In genomic region chr17:79737922-79738578, GRCh38 we compare ENCODE assay signal across 26 cellular contexts. TPM values are rescaled to one million over a fixed set of nuclear protein-coding genes. Genes with fewer than 3 reads are reported as not detected.
DNase-seq lines count a peak whose midpoint lies in the region; ATAC-seq, FAIRE-seq and TF ChIP-seq lines count a peak whose summit lies in the region.
"Had no signal": no experiment of that assay in that cellular context is flagged by ENCODE, and none has a peak within 500 bp of the region (broad histone marks: within the 10 kb centered on the region; RNA-seq: fewer than 3 reads in every experiment).

No MANE protein-coding gene starts in this region.

- POLR2A ChIA-PET in PC-9 (lab: Charles Lee; ENCODE audit: unreplicated experiment) = no interaction called here

- no peak overlapping the region for H3K23ac ChIP-seq in neuronal stem cell (ENCODE audit: low read depth, low read length, poor library complexity)

- no peak overlapping the region for H3K9ac ChIP-seq in neuronal stem cell (ENCODE audit: low read depth, low read length, poor library complexity)

- no peaks in the 10 kb centered on the region for H4K20me1 ChIP-seq in PC-9 (ENCODE audit: insufficient read depth)

- H3K4me1 ChIP-seq in PC-9 (replicated peaks; ENCODE audit: insufficient read depth) (peaks cover 34% of the 10 kb centered on the region), neuronal stem cell (ENCODE audit: control insufficient read depth in 2 of 2, insufficient read depth in 1 of 2, low read depth in 1 of 2, low read length in 2 of 2) (peaks cover 9 to 35% of the 10 kb centered on the region in 2 donors)

- peak overlapping the region; percentile 72 for H3K4me2 ChIP-seq in PC-9
- H3K4me2 ChIP-seq in neuronal stem cell (ENCODE audit: insufficient read depth, low read length, poor library complexity, severe bottlenecking) = no peak overlapping the region

- H3K79me2 ChIP-seq in PC-9 (ENCODE audit: low read depth) = no peaks in the 10 kb centered on the region

- H3K27ac ChIP-seq in PC-9 (no peak overlapping the region), neuronal stem cell (replicated peaks; ENCODE audit: low read length) (no peak overlapping the region)

- DNase-seq in Calu3 = no peak
- no peak for DNase-seq in PC-9
- no peak for DNase-seq in neuronal stem cell (ENCODE audit: low spot score)
- no peak for DNase-seq in urothelium cell line (ENCODE audit: low spot score)
- no peak for DNase-seq in RPMI8226
- no peak for DNase-seq in DMS153 treated with DMSO at 0.1 percent for 48 hours (lab: John Stamatoyannopoulos, UW; ENCODE audit: unreplicated experiment)
- DNase-seq: C1 segment of cervical spinal cord; Caco-2; CD4-positive, CD25-positive, alpha-beta regulatory T cell; CD8-positive, alpha-beta T cell; DMS 273 treated with DMSO at 0.1 percent for 48 hours; DMS53; DMS79 treated with DMSO at 0.1 percent for 48 hours; GF-D8; GOT3; H9 had no signal

- H2BK5ac ChIP-seq in neuronal stem cell (ENCODE audit: low read length) = peak overlapping the region; percentile 87

- no peak overlapping the region for H3K4ac ChIP-seq in neuronal stem cell (ENCODE audit: low read length)

- H3K4me3 ChIP-seq in PC-9 (no peak overlapping the region), neuronal stem cell (ENCODE audit: low read length in 2 of 2) (no peak overlapping the region)

- no peak overlapping the region for H2AFZ ChIP-seq in PC-9
- H2AFZ ChIP-seq in neuronal stem cell (ENCODE audit: low read length) = no peak overlapping the region

- peak overlapping the region; percentile 92 for H2BK15ac ChIP-seq in neuronal stem cell (ENCODE audit: low read length)

- no peak for ATAC-seq in HG03439 (IDR thresholded peaks at IDR 0.05; ENCODE audit: unreplicated experiment)
- ATAC-seq: CD8-positive, alpha-beta T cell; HCT116 had no signal

- no peak overlapping the region for H4K8ac ChIP-seq in neuronal stem cell (ENCODE audit: low read depth, low read length)

- H3K36me3 Mint-ChIP-seq in Calu3 (ENCODE audit: insufficient read depth, unreplicated experiment) = peaks cover 16% of the 10 kb centered on the region
- H3K36me3 Mint-ChIP-seq: CD4-positive, CD25-positive, alpha-beta regulatory T cell; CD8-positive, alpha-beta T cell had no signal

- no peak overlapping the region for H4K91ac ChIP-seq in neuronal stem cell (ENCODE audit: low read depth, low read length, poor library complexity)

- peaks cover 25% of the 10 kb centered on the region for H3F3A ChIP-seq in PC-9 (ENCODE audit: insufficient read depth, low read depth)

- peak; percentile 20 for FAIRE-seq in urothelium cell line (lab: Jason Lieb, UNC)
- FAIRE-seq: D721Med, GM12891, GM18507 had no signal

- no peaks in the 10 kb centered on the region for H3K9me3 Mint-ChIP-seq in Calu3 (ENCODE audit: low read depth, unreplicated experiment)
- H3K9me3 Mint-ChIP-seq: CD4-positive, CD25-positive, alpha-beta regulatory T cell; CD8-positive, alpha-beta T cell; H9 had no signal

- H3K36me3 ChIP-seq in PC-9 (ENCODE audit: low read depth) (no peaks in the 10 kb centered on the region), neuronal stem cell (replicated peaks in 1 of 2; ENCODE audit: control insufficient read depth in 2 of 2, insufficient read depth in 2 of 2, low read length in 2 of 2) (no peaks in the 10 kb centered on the region)

- H3K9me3 ChIP-seq in PC-9 (ENCODE audit: insufficient read depth, low read depth) (no peaks in the 10 kb centered on the region), neuronal stem cell (replicated peaks in 1 of 2; ENCODE audit: control insufficient read depth in 2 of 2, insufficient read depth in 1 of 2, low read depth in 1 of 2, low read length in 2 of 2) (peaks cover 0 to 2% of the 10 kb centered on the region in 2 donors)
- H3K9me3 ChIP-seq: Caco-2 had no signal

- BruUV-seq in Calu3 (replicated peaks; lab: Mats Ljungman, UMichigan) (no TSS peak), PC-9 (replicated peaks; lab: Mats Ljungman, UMichigan) (no TSS peak)

- H3K4me1 Mint-ChIP-seq in Calu3 (ENCODE audit: low read depth, unreplicated experiment) = peaks cover 43% of the 10 kb centered on the region

- H2BK120ac ChIP-seq in neuronal stem cell (ENCODE audit: low read depth, low read length) = no peak overlapping the region

- TF ChIP-seq CTCF in Calu3 (IDR thresholded peaks at IDR 0.05; ENCODE audit: unreplicated experiment) = no peak
- TF ChIP-seq CTCF in PC-9 (conservative IDR thresholded peaks at IDR 0.05) = no peak

- no peaks in the 10 kb centered on the region for H3K27me3 Mint-ChIP-seq in Calu3 (ENCODE audit: unreplicated experiment)

- peak overlapping the region; percentile 83 for H2AK5ac ChIP-seq in neuronal stem cell (ENCODE audit: low read depth, low read length)

- peak overlapping the region; percentile 87 for H3K18ac ChIP-seq in neuronal stem cell (ENCODE audit: low read length)

- no CpG with 5 or more reads among the region's 17 CpGs for WGBS in neuronal stem cell (ENCODE audit: extremely low coverage in 2 of 2, insufficient read length in 2 of 2, insufficient replicate concordance in 1 of 2), 2 donors

- H3K14ac ChIP-seq in neuronal stem cell (ENCODE audit: low read length) = no peak overlapping the region

- H3K27me3 ChIP-seq in PC-9 (ENCODE audit: insufficient read depth, low read depth) (no peaks in the 10 kb centered on the region), neuronal stem cell (ENCODE audit: control insufficient read depth in 3 of 3, insufficient read depth in 3 of 3, low read depth in 1 of 3, low read length in 3 of 3) (peaks cover 0 to 18% (median 7%) of the 10 kb centered on the region in 3 experiments)

- H3K4me3 Mint-ChIP-seq in Calu3 (ENCODE audit: low read depth, unreplicated experiment) = peak overlapping the region; percentile 45
- H3K4me3 Mint-ChIP-seq: CD4-positive, CD25-positive, alpha-beta regulatory T cell; CD8-positive, alpha-beta T cell; H9 had no signal

- CTCF ChIA-PET in Calu3 (lab: Charles Lee) = no interaction called here
- CTCF ChIA-PET in PC-9 (lab: Charles Lee) = interaction anchor here (0.6 kb wide), 1 partner anchor 273 kb away, joined by 6 read pairs; no protein-coding TSS in a partner anchor

- no peaks in the 10 kb centered on the region for H3K79me1 ChIP-seq in neuronal stem cell (ENCODE audit: low read depth, low read length)

- no peak overlapping the region for H3K27ac Mint-ChIP-seq in Calu3 (ENCODE audit: unreplicated experiment)
- H3K27ac Mint-ChIP-seq: CD8-positive, alpha-beta T cell; H9 had no signal

- intact Hi-C loops in Calu3 (cut with micrococcal nuclease; ENCODE audit: unreplicated experiment) (no loop called here), PC-9 (cut with micrococcal nuclease; ENCODE audit: unreplicated experiment) (loop anchor here (2.0 kb wide), 1 partner anchor 255 kb away; no protein-coding TSS in a partner anchor)

- peak overlapping the region; percentile 58 for H2BK12ac ChIP-seq in neuronal stem cell (ENCODE audit: low read length)

- H3K9me2 ChIP-seq in PC-9 (ENCODE audit: insufficient read depth) = no peaks in the 10 kb centered on the region

RNA-seq across cellular contexts. Expression of gene ENPP7, which starts 7.3 kb away (rescaled TPM):
- total RNA-seq in Calu3 (2022) = not detected in 2 replicates
- not detected in 2 replicates for total RNA-seq in PC-9 (2021)
- not detected for polyA plus RNA-seq in neuronal stem cell (2013, experiment 1 of 2)
- polyA plus RNA-seq in neuronal stem cell (2013, experiment 2 of 2) = not detected
- total RNA-seq: A172; A673; CD4-positive, CD25-positive, alpha-beta regulatory T cell; Daoy; G401; H9 had no signal
- polyA plus RNA-seq: BJ had no signal

RNA-seq across cellular contexts. Expression of gene CBX2, which starts 39.9 kb away (rescaled TPM):
- total RNA-seq in Calu3 (2022) (6.3 and 8.3 TPM in 2 replicates), PC-9 (2021) (30.4 and 32.6 TPM in 2 replicates)
- polyA plus RNA-seq in neuronal stem cell (2013, experiment 1 of 2) = 72.5 TPM
- 70.8 TPM for polyA plus RNA-seq in neuronal stem cell (2013, experiment 2 of 2)

RNA-seq across cellular contexts. Expression of gene CBX8, which starts 58.8 kb away (rescaled TPM):
- 11.1 and 11.8 TPM in 2 replicates for total RNA-seq in Calu3 (2022)
- 14.2 and 15.5 TPM in 2 replicates for total RNA-seq in PC-9 (2021)
- 5.5 TPM for polyA plus RNA-seq in neuronal stem cell (2013, experiment 1 of 2)
- 5.0 TPM for polyA plus RNA-seq in neuronal stem cell (2013, experiment 2 of 2)
